33 cellular contexts compared by ENCODE assay signal in genomic region chr1:2880086-2880485, GRCh38.
"Had no signal": no experiment of that assay in that cellular context is flagged by ENCODE, and none has a peak within 500 bp of the region (broad histone marks: within the 10 kb centered on the region; RNA-seq: fewer than 3 reads in every experiment).

No MANE protein-coding gene starts in this region.

- H3K4me2 ChIP-seq: KMS-11 had no signal

- H3K9ac ChIP-seq: KMS-11 had no signal

- H3K4me3 ChIP-seq: MG63 had no signal

- H3K36me3 ChIP-seq: MG63 had no signal

- H3K9me3 ChIP-seq: MG63 had no signal

- H3K27ac ChIP-seq: KMS-11 had no signal

- DNase-seq: Karpas-422, Kasumi-1, KG1, MG63, MM.1S, MV-4-11, NCI-H1048, NCI-H1092, NCI-H1092 treated with DMSO at 0.1 percent for 48 hours, NCI-H1105, NCI-H1105 treated with DMSO at 0.1 percent for 48 hours, NCI-H1436, NCI-H1436 treated with DMSO at 0.1 percent for 48 hours, NCI-H146, NCI-H1694, NCI-H1694 treated with DMSO at 0.1 percent for 48 hours, NCI-H187, NCI-H187 treated with DMSO at 0.1 percent for 48 hours, NCI-H1930, NCI-H2029, NCI-H2029 treated with DMSO at 0.1 percent for 48 hours, NCI-H2081, NCI-H2081 treated with DMSO at 0.1 percent for 48 hours, NCI-H2107, NCI-H2171, NCI-H2227 treated with DMSO at 0.1 percent for 48 hours, NCI-H226, NCI-H345, NCI-H446, NCI-H446 treated with DMSO at 0.1 percent for 48 hours, NCI-H510A, NCI-H510A treated with DMSO at 0.1 percent for 48 hours had no signal

- H3K27me3 ChIP-seq: MG63 had no signal
